13 cellular contexts compared by ENCODE assay signal in the genomic region with DNA sequence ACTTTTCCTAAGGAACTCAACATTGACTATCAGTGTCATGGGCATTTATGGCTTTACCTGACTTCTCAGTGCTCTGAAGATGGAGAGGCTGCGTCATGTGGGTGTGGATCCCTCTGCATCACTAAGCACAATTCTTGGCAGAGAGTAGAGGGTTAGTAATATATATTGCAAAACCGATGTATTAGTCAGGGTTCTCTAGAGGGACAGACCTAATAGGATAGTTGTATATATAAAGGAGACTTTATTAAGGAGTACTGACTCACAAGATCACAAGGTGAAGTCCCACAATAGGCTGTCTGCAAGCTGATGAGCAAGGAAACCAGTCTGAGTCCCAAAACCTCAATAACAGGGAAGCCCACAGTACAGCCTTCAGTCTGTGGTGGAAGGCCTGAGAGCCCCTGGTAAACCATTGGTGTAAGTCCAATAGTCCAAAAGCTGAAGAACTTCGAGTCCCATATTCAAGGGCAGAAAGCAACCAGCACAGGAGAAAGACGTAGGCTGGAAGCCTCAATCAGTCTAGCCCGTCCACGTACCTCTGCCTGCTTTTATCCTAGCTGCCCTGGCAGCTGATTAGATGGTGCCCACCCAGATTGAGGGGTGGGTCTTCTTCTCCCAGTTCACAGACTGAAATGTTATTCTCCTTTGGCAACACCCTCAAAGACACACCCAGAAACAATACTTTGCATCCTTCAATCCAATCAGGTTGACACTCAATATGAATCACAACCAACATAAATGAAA.
A peak's percentile ranks its signal among the peaks of the same experiment; 100 is the strongest.
DNase-seq lines count a peak whose midpoint lies in the region; ATAC-seq and TF ChIP-seq lines count a peak whose summit lies in the region.
"Had no signal": no experiment of that assay in that cellular context is flagged by ENCODE, and none has a peak within 500 bp of the region (broad histone marks: within the 10 kb centered on the region; RNA-seq: fewer than 3 reads in every experiment).

No MANE protein-coding gene starts in this region.

- H3K4me1 ChIP-seq in esophagus (ENCODE audit: control insufficient read depth in 2 of 2, insufficient read depth in 2 of 2, low read length in 1 of 2) (no peaks in the 10 kb centered on the region), osteoblast (ENCODE audit: insufficient read depth, low read length) (peaks cover 22% of the 10 kb centered on the region), mucosa of descending colon (ENCODE audit: low read depth) (no peaks in the 10 kb centered on the region)

- WGBS in esophagus, 2 donors, result 75 to 85% methylated on average over 6 of the region's 6 CpGs

- H3K4me3 ChIP-seq in MG63 (no peak overlapping the region), esophagus (ENCODE audit: low read depth in 1 of 2, low read length in 2 of 2) (no peak overlapping the region), osteoblast (ENCODE audit: insufficient read depth, low read length) (no peak overlapping the region), mucosa of descending colon (no peak overlapping the region)
- H3K4me3 ChIP-seq: heart left ventricle had no signal

- H3K36me3 ChIP-seq in MG63 (no peaks in the 10 kb centered on the region), esophagus (ENCODE audit: control insufficient read depth in 2 of 2, insufficient read depth in 2 of 2, low read length in 1 of 2) (no peaks in the 10 kb centered on the region), osteoblast (ENCODE audit: insufficient read depth, low read length) (no peaks in the 10 kb centered on the region), mucosa of descending colon (ENCODE audit: low read depth) (no peaks in the 10 kb centered on the region)
- H3K36me3 ChIP-seq: heart left ventricle had no signal

- no peak overlapping the region for H2AFZ ChIP-seq in osteoblast (ENCODE audit: low read length)

- DNase-seq in Caki2 (ENCODE audit: low read depth) (peak; percentile 88), MG63 (peak; percentile 76), osteoblast (ENCODE audit: insufficient read length, low spot score, missing footprints) (peak; percentile 72), mucosa of descending colon (no peak), hepatic stellate cell (ENCODE audit: low spot score) (no peak), SHP77 (lab: John Stamatoyannopoulos, UW) (no peak)
- no peak for DNase-seq in activated CD4-positive, alpha-beta T cell treated with anti-CD3 and anti-CD28 coated beads, Interleukin-2, amount 50 U/mL, for 1 hour
- DNase-seq: activated CD8-positive, alpha-beta T cell treated with anti-CD3 and anti-CD28 coated beads, Interleukin-2, amount 10 ng/mL, durations not matched to agents 7 days and 5 days; activated naive CD8-positive, alpha-beta T cell treated with anti-CD3 and anti-CD28 coated beads for 36 hours; heart left ventricle; stimulated activated CD4-positive, alpha-beta T cell treated with anti-CD3 and anti-CD28 coated beads, Interleukin-2, amount 100 ng/mL, for 48 hours; stimulated activated naive CD8-positive, alpha-beta T cell treated with anti-CD3 and anti-CD28 coated beads, Interleukin-15, Interleukin-2, amounts not matched to agents 100 U/mL and 50 U/mL, for 24 hours had no signal

- peak overlapping the region; percentile 80 to 88 for H3K27ac ChIP-seq in esophagus (ENCODE audit: low read depth in 2 of 2, low read length in 1 of 2)
- H3K27ac ChIP-seq in osteoblast (ENCODE audit: low read depth, low read length), result peak overlapping the region; percentile 70
- H3K27ac ChIP-seq: heart left ventricle had no signal

- H4K20me1 ChIP-seq in osteoblast (ENCODE audit: insufficient read depth, low read length), result no peaks in the 10 kb centered on the region

- intact Hi-C loops in mucosa of descending colon (cut with DNase I, micrococcal nuclease), result no loop called here

- in situ Hi-C loops in Caki2 (cut with HindIII; ENCODE audit: low pct_unique_long_range_greater_than_20kb, low sequenced_read_pairs), result no loop called here

- H3K9me3 ChIP-seq in MG63, result no peaks in the 10 kb centered on the region
- no peaks in the 10 kb centered on the region for H3K9me3 ChIP-seq in esophagus (ENCODE audit: control insufficient read depth in 2 of 2, insufficient read depth in 1 of 2, low read depth in 1 of 2, low read length in 1 of 2)
- no peaks in the 10 kb centered on the region for H3K9me3 ChIP-seq in osteoblast (ENCODE audit: low read depth, low read length)
- H3K9me3 ChIP-seq in mucosa of descending colon, result no peaks in the 10 kb centered on the region
- H3K9me3 ChIP-seq: heart left ventricle had no signal

- H3K79me2 ChIP-seq in osteoblast (ENCODE audit: insufficient read depth, low read length), result no peaks in the 10 kb centered on the region

- H3K4me2 ChIP-seq in osteoblast (ENCODE audit: insufficient read depth, low read length), result no peak overlapping the region

- H3K27me3 ChIP-seq in MG63 (no peaks in the 10 kb centered on the region), esophagus (ENCODE audit: control insufficient read depth in 1 of 2, insufficient read depth in 2 of 2, low read length in 2 of 2) (no peaks in the 10 kb centered on the region), osteoblast (ENCODE audit: insufficient read depth, low read length) (no peaks in the 10 kb centered on the region)
- H3K27me3 ChIP-seq: heart left ventricle had no signal

- ATAC-seq in mucosa of descending colon, result no peak
- ATAC-seq: activated CD8-positive, alpha-beta T cell treated with anti-CD3 and anti-CD28 coated beads, Interleukin-2, amount 10 ng/mL, durations not matched to agents 7 days and 5 days; heart left ventricle; stimulated activated naive CD8-positive, alpha-beta T cell treated with anti-CD3 and anti-CD28 coated beads, Interleukin-15, Interleukin-2, amounts not matched to agents 100 U/mL and 50 U/mL, for 24 hours had no signal

- TF ChIP-seq CTCF in osteoblast (IDR thresholded peaks at IDR 0.05; ENCODE audit: extremely low read depth, low read depth, low read length) (no peak), mucosa of descending colon (IDR thresholded peaks at IDR 0.05) (no peak)

Comparison
In these comparisons a context has a peak if more than half of its experiments do, and no peak if none do; other contexts are left out.
1. DNase-seq: peak in Caki2 (single experiment), MG63 (single experiment) and osteoblast (single experiment); none in mucosa of descending colon (0 of 3), activated CD4-positive, alpha-beta T cell treated with anti-CD3 and anti-CD28 coated beads, Interleukin-2, amount 50 U/mL, for 1 hour (single experiment), hepatic stellate cell (single experiment) and SHP77 (0 of 2).